ENCODE assay signal across 16 cellular contexts in the genomic region with DNA sequence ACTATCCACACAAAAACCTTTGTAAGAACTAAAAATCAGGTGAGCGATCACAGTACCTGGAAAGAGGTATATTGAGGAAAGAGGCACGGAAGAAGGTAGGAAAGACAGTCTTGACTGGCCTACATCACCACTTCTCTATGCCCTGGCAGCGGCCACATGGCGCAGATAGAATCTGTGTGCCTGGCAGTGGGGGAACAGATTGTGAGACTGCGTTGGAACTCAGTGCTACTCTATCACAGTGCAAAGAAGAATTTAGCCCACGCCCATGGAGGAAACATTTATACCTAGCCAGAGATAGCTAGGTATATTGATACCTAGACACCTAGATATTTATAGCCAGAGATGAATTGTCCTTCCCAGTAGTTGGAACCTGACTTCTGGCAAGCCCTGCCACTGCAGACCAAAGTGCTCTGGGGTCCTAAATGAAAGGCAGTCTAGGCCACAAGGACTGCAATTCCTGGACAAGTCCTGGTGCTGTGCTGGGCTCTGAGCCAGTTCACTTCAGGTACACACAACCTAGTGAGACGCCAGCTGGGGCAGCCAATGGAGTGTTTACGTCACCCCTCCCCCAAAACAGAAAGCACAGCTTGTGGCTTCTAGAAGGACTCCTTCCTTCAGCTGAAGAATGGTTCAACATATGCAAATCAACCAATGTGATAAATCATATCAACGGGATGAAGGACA. TPM values are rescaled to one million over a fixed set of nuclear protein-coding genes. Genes with fewer than 3 reads are reported as not detected.
A peak's percentile ranks its signal among the peaks of the same experiment; 100 is the strongest.
DNase-seq lines count a peak whose midpoint lies in the region; ATAC-seq, FAIRE-seq and TF ChIP-seq lines count a peak whose summit lies in the region.
"Had no signal": no experiment of that assay in that cellular context is flagged by ENCODE, and none has a peak within 500 bp of the region (broad histone marks: within the 10 kb centered on the region; RNA-seq: fewer than 3 reads in every experiment).

No MANE protein-coding gene starts in this region.

- no peaks in the 10 kb centered on the region for H3K9me2 ChIP-seq in MM.1S (replicated peaks; ENCODE audit: insufficient read depth, low read length)

- no peaks in the 10 kb centered on the region for H4K20me1 ChIP-seq in MM.1S (ENCODE audit: insufficient read depth, low read length)

- TF ChIP-seq EP300 in A549 (IDR thresholded peaks at IDR 0.05) = no peak

- H3K27ac ChIP-seq in A549 (no peak overlapping the region), MM.1S (ENCODE audit: low read length) (no peak overlapping the region)
- H3K27ac ChIP-seq: gastroesophageal sphincter, SJCRH30, WERI-Rb-1 had no signal

- CTCF ChIA-PET in A549 (lab: Yijun Ruan, JAX) = interaction anchor here (0.6 kb wide), 1 partner anchor 16 kb away, joined by 3 read pairs; no protein-coding TSS in a partner anchor

- H3K4me1 ChIP-seq in A549 (peaks cover 5% of the 10 kb centered on the region; the same call in 1 of the 3 replicates), MM.1S (ENCODE audit: low read length) (no peaks in the 10 kb centered on the region)
- H3K4me1 ChIP-seq: SJCRH30 had no signal

- no peaks in the 10 kb centered on the region for H3K27me3 ChIP-seq in MM.1S (replicated peaks; ENCODE audit: insufficient read depth, low read length)
- H3K27me3 ChIP-seq: gastroesophageal sphincter, SJCRH30 had no signal

- TF ChIP-seq POLR2A in A549 (IDR thresholded peaks at IDR 0.05; ENCODE audit: low read length) = no peak

- 78% methylated on average over 9 of the region's 9 CpGs for WGBS in A549 (ENCODE audit: missing lambda C conversion rate)

- POLR2A ChIA-PET in A549 (lab: Yijun Ruan, JAX) = no interaction called here

- H3K4me2 ChIP-seq in A549 = no peak overlapping the region
- H3K4me2 ChIP-seq in MM.1S (ENCODE audit: low read depth, low read length) = no peak overlapping the region

- H3K9me3 ChIP-seq in A549 (peaks cover 11% of the 10 kb centered on the region; the same call in 2 of the 3 replicates), MM.1S (replicated peaks; ENCODE audit: insufficient read depth, low read length) (no peaks in the 10 kb centered on the region)
- H3K9me3 ChIP-seq: gastroesophageal sphincter, SJCRH30 had no signal

- H3F3A ChIP-seq in MM.1S (ENCODE audit: insufficient read depth, low read length) = peaks cover 5% of the 10 kb centered on the region; the same call in 1 of the 2 replicates

- H2AFZ ChIP-seq in MM.1S (ENCODE audit: low read length) = no peak overlapping the region

- ATAC-seq in A549 = peak; percentile 36 to 45; a peak in 4 of 6 replicates
- ATAC-seq: gastroesophageal sphincter had no signal

- H3K9ac ChIP-seq in MM.1S (ENCODE audit: low read length) = no peak overlapping the region

- FAIRE-seq in A549 (lab: Jason Lieb, UNC) = no peak

- H3K4me3 ChIP-seq in A549 (no peak overlapping the region), GM12865 (ENCODE audit: low read depth, low read length) (no peak overlapping the region), MM.1S (ENCODE audit: low read length) (no peak overlapping the region)
- H3K4me3 ChIP-seq: gastroesophageal sphincter, SJCRH30 had no signal

- TF ChIP-seq CTCF in A549 (IDR thresholded peaks at IDR 0.05) (no peak), GM12865 (IDR thresholded peaks at IDR 0.05; ENCODE audit: insufficient read depth, low read depth, low read length, missing control alignments) (no peak), MM.1S (IDR thresholded peaks at IDR 0.05; ENCODE audit: low read length) (no peak)

- DNase-seq in A549 (ENCODE audit: low read depth in 1 of 2, low spot score in 1 of 2) = no peak
- peak; percentile 2 for DNase-seq in GM12865 (ENCODE audit: low read depth)
- peak; percentile 10 for DNase-seq in NCI-H510A treated with DMSO at 0.1 percent for 48 hours (lab: John Stamatoyannopoulos, UW)
- DNase-seq in cerebellum (ENCODE audit: low spot score) = peak; percentile 12
- no peak for DNase-seq in Ammon's horn (ENCODE audit: low spot score)
- DNase-seq in ureter (ENCODE audit: low spot score) = no peak
- DNase-seq in MM.1S = no peak
- no peak for DNase-seq in activated effector memory CD4-positive, alpha-beta T cell treated with anti-CD3 and anti-CD28 coated beads, Interleukin-2, amount 50 U/mL, for 16 hours
- DNase-seq: activated CD8-positive, alpha-beta memory T cell treated with anti-CD3 and anti-CD28 coated beads, Interleukin-2, amount 10 ng/mL, durations not matched to agents 7 days and 5 days; activated naive CD4-positive, alpha-beta T cell treated with Interleukin-2 at 50 U/mL for 16 hours; NCI-H1048; NK-92 treated with Interleukin-12 subunit alpha and Interleukin-12 subunit beta, amount 100 ng/mL, for 24 hours; SJCRH30; stimulated activated CD4-positive, alpha-beta T cell treated with anti-CD3 and anti-CD28 coated beads, Interleukin-12 subunit alpha, Interleukin-12 subunit beta, amount 100 ng/mL, for 4 hours; WERI-Rb-1 had no signal

- TF ChIP-seq RAD21 in A549 (conservative IDR thresholded peaks at IDR 0.05 in 1 of 2, IDR thresholded peaks at IDR 0.05 in 1 of 2) = no peak

- H3K36me3 ChIP-seq in MM.1S (replicated peaks; ENCODE audit: insufficient read depth, low read length) = peaks cover 23% of the 10 kb centered on the region

- H3K79me2 ChIP-seq in MM.1S (ENCODE audit: low read length) = no peaks in the 10 kb centered on the region

TF ChIP-seq in A549, 52 proteins besides CTCF, POLR2A, EP300 and RAD21:
- TF ChIP-seq NPAS2 (CRISPR knock-in tag; IDR thresholded peaks at IDR 0.05; ENCODE audit: borderline replicate concordance) (no peak), RARB (CRISPR knock-in tag; IDR thresholded peaks at IDR 0.05) (no peak), HMGXB4 (CRISPR knock-in tag; IDR thresholded peaks at IDR 0.05; ENCODE audit: borderline replicate concordance) (no peak), BHLHE40 (IDR thresholded peaks at IDR 0.05; ENCODE audit: low read depth, low read length) (no peak), HOXB13 (CRISPR knock-in tag; IDR thresholded peaks at IDR 0.05; ENCODE audit: low read depth) (no peak), NFE2L2 (conservative IDR thresholded peaks at IDR 0.05; ENCODE audit: low read length) (no peak), POLR2AphosphoS2 (conservative IDR thresholded peaks at IDR 0.05; ENCODE audit: low read length) (no peak), RCOR1 (IDR thresholded peaks at IDR 0.05; ENCODE audit: low read depth, low read length) (no peak), FOSL2 (IDR thresholded peaks at IDR 0.05) (no peak), FOSL2 (CRISPR knock-in tag; IDR thresholded peaks at IDR 0.05) (no peak), PHF8 (IDR thresholded peaks at IDR 0.05; ENCODE audit: borderline replicate concordance, low read depth) (no peak)
- TF ChIP-seq, protein P1, sequence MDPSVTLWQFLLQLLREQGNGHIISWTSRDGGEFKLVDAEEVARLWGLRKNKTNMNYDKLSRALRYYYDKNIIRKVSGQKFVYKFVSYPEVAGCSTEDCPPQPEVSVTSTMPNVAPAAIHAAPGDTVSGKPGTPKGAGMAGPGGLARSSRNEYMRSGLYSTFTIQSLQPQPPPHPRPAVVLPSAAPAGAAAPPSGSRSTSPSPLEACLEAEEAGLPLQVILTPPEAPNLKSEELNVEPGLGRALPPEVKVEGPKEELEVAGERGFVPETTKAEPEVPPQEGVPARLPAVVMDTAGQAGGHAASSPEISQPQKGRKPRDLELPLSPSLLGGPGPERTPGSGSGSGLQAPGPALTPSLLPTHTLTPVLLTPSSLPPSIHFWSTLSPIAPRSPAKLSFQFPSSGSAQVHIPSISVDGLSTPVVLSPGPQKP (IDR thresholded peaks at IDR 0.05; ENCODE audit: low read depth, low read length) = no peak

RNA-seq across cellular contexts. Expression of gene DHX9, which starts 51.9 kb away (rescaled TPM):
- polyA plus RNA-seq in A549 (2011; rRNA removed) (222 and 247 TPM in 2 replicates), A549 (2017; fragmentation: RNase III; extraction: RNeasy Plus Mini Kit Qiagen cat#74134 plus additional on column Dnase treatment) (194 to 206 TPM (median 205 TPM) in 3 replicates)
- 145 and 149 TPM in 2 replicates for polyA plus RNA-seq in A549 (2012; cell fraction: cytosol; rRNA removed)
- 150 and 289 TPM in 2 replicates for polyA plus RNA-seq in A549 (2012; cell fraction: nucleus; rRNA removed)
- polyA minus RNA-seq in A549 (2011; rRNA and poly(A)+ RNA removed) = 173 and 213 TPM in 2 replicates
- total RNA-seq in cerebellum (211 TPM), ureter (181 TPM)

Comparison
In these comparisons a context has a peak if more than half of its experiments do, and no peak if none do; other contexts are left out.
1. DNase-seq: peak in GM12865 (single experiment), NCI-H510A treated with DMSO at 0.1 percent for 48 hours (single experiment) and cerebellum (single experiment); none in A549 (0 of 2), Ammon's horn (single experiment), ureter (single experiment), MM.1S (single experiment) and activated effector memory CD4-positive, alpha-beta T cell treated with anti-CD3 and anti-CD28 coated beads, Interleukin-2, amount 50 U/mL, for 16 hours (single experiment).